In genomic region chr5:76495870-76496269, GRCh38 we compare ENCODE assay signal across 14 cellular contexts.
"Had no signal": no experiment of that assay in that cellular context is flagged by ENCODE, and none has a peak within 500 bp of the region (broad histone marks: within the 10 kb centered on the region; RNA-seq: fewer than 3 reads in every experiment).

No MANE protein-coding gene starts in this region.

- H3K27me3 Mint-ChIP-seq: activated CD4-positive, alpha-beta T cell treated with anti-CD3 and anti-CD28 coated beads, Interleukin-2, amount 10 ng/mL, durations not matched to agents 24 days and 14 days; activated naive CD4-positive, alpha-beta T cell treated with anti-CD3 and anti-CD28 coated beads, Interleukin-2, amount 10 ng/mL, durations not matched to agents 7 days and 5 days had no signal

- H3K36me3 ChIP-seq: ascending aorta, breast epithelium, lower lobe of right lung, thyroid gland, vagina had no signal

- H2AFZ ChIP-seq: parathyroid adenoma had no signal

- H3K27ac ChIP-seq: ascending aorta, breast epithelium, epithelial cell of prostate, lower lobe of right lung, parathyroid adenoma, thyroid gland, vagina had no signal

- H3K9me3 Mint-ChIP-seq: activated CD4-positive, alpha-beta T cell treated with anti-CD3 and anti-CD28 coated beads, Interleukin-2, amount 10 ng/mL, durations not matched to agents 24 days and 14 days; activated naive CD4-positive, alpha-beta T cell treated with anti-CD3 and anti-CD28 coated beads, Interleukin-2, amount 10 ng/mL, durations not matched to agents 7 days and 5 days had no signal

- H3K4me1 ChIP-seq: ascending aorta, breast epithelium, lower lobe of right lung, vagina had no signal

- H3K9me3 ChIP-seq: ascending aorta, breast epithelium, lower lobe of right lung, thyroid gland, vagina had no signal

- H3K4me3 ChIP-seq: ascending aorta, breast epithelium, lower lobe of right lung, thyroid gland, vagina had no signal

- ATAC-seq: left cardiac atrium had no signal

- H3K4me3 Mint-ChIP-seq: activated CD4-positive, alpha-beta T cell treated with anti-CD3 and anti-CD28 coated beads, Interleukin-2, amount 10 ng/mL, durations not matched to agents 24 days and 14 days; activated naive CD4-positive, alpha-beta T cell treated with anti-CD3 and anti-CD28 coated beads, Interleukin-2, amount 10 ng/mL, durations not matched to agents 7 days and 5 days had no signal

- H3K27me3 ChIP-seq: ascending aorta, breast epithelium, thyroid gland, vagina had no signal

- H3K27ac Mint-ChIP-seq: activated CD4-positive, alpha-beta T cell treated with anti-CD3 and anti-CD28 coated beads, Interleukin-2, amount 10 ng/mL, durations not matched to agents 24 days and 14 days; activated naive CD4-positive, alpha-beta T cell treated with anti-CD3 and anti-CD28 coated beads, Interleukin-2, amount 10 ng/mL, durations not matched to agents 7 days and 5 days had no signal

- DNase-seq: activated CD4-positive, alpha-beta T cell treated with anti-CD3 and anti-CD28 coated beads, Interleukin-2, amount 10 ng/mL, durations not matched to agents 24 days and 14 days; activated naive CD4-positive, alpha-beta T cell treated with anti-CD3 and anti-CD28 coated beads, Interleukin-2, amount 10 ng/mL, durations not matched to agents 7 days and 5 days; activated T-cell treated with anti-CD3 and anti-CD28 coated beads for 4 hours; dermis blood vessel endothelial cell; foreskin melanocyte; left cardiac atrium; lower lobe of right lung; stimulated activated CD4-positive, alpha-beta T cell treated with anti-CD3 and anti-CD28 coated beads, Interleukin-1b, Interleukin-23, amount 100 ng/mL, for 48 hours; thyroid gland had no signal

- H3K9ac ChIP-seq: parathyroid adenoma had no signal
